Comparison of ENCODE assay signal across 16 cellular contexts in genomic region chr11:92376146-92376599, GRCh38.
DNase-seq lines count a peak whose midpoint lies in the region; TF ChIP-seq lines count a peak whose summit lies in the region.
"Had no signal": no experiment of that assay in that cellular context is flagged by ENCODE, and none has a peak within 500 bp of the region (broad histone marks: within the 10 kb centered on the region; RNA-seq: fewer than 3 reads in every experiment).

No MANE protein-coding gene starts in this region.

- no peak overlapping the region for H3K4me3 Mint-ChIP-seq in activated T-helper 2 cell treated with anti-CD3 and anti-CD28 coated beads, Interferon-gamma antibody, Interleukin-2, Interleukin-4, amounts not matched to agents 10 μg/mL and 5 μg/mL and 100 μg/mL, durations not matched to agents 14 hours and 24 hours and 36 hours (ENCODE audit: low read depth)
- H3K4me3 Mint-ChIP-seq: activated CD8-positive, alpha-beta memory T cell treated with anti-CD3 and anti-CD28 coated beads, Interleukin-2, amount 10 ng/mL, durations not matched to agents 7 days and 5 days had no signal

- intact Hi-C loops in activated T-helper 2 cell treated with anti-CD3 and anti-CD28 coated beads, Interferon-gamma antibody, Interleukin-2, Interleukin-4, amounts not matched to agents 10 μg/mL and 5 μg/mL and 100 μg/mL, durations not matched to agents 14 hours and 24 hours and 36 hours (cut with micrococcal nuclease), result no loop called here

- TF ChIP-seq CTCF in astrocyte of the spinal cord (IDR thresholded peaks at IDR 0.05; ENCODE audit: low read depth, low read length), result no peak
- no peak for TF ChIP-seq CTCF in kidney epithelial cell (IDR thresholded peaks at IDR 0.05; ENCODE audit: insufficient read depth, low read length, poor library complexity, severe bottlenecking)

- no peaks in the 10 kb centered on the region for H3K27me3 Mint-ChIP-seq in activated T-helper 2 cell treated with anti-CD3 and anti-CD28 coated beads, Interferon-gamma antibody, Interleukin-2, Interleukin-4, amounts not matched to agents 10 μg/mL and 5 μg/mL and 100 μg/mL, durations not matched to agents 14 hours and 24 hours and 36 hours (ENCODE audit: low read depth)
- H3K27me3 Mint-ChIP-seq: activated CD8-positive, alpha-beta memory T cell treated with anti-CD3 and anti-CD28 coated beads, Interleukin-2, amount 10 ng/mL, durations not matched to agents 7 days and 5 days had no signal

- H3K36me3 Mint-ChIP-seq in activated T-helper 2 cell treated with anti-CD3 and anti-CD28 coated beads, Interferon-gamma antibody, Interleukin-2, Interleukin-4, amounts not matched to agents 10 μg/mL and 5 μg/mL and 100 μg/mL, durations not matched to agents 14 hours and 24 hours and 36 hours (ENCODE audit: low read depth), result no peaks in the 10 kb centered on the region
- H3K36me3 Mint-ChIP-seq: activated CD8-positive, alpha-beta memory T cell treated with anti-CD3 and anti-CD28 coated beads, Interleukin-2, amount 10 ng/mL, durations not matched to agents 7 days and 5 days had no signal

- no peak overlapping the region for H3K4me3 ChIP-seq in astrocyte of the spinal cord (ENCODE audit: low read depth, low read length)
- no peak overlapping the region for H3K4me3 ChIP-seq in kidney epithelial cell (ENCODE audit: low read depth, low read length)
- H3K4me3 ChIP-seq: K562, ovary, SJSA1, thyroid gland had no signal

- DNase-seq in A172 (ENCODE audit: low spot score) (peak; percentile 33), HT1080 (ENCODE audit: low read depth) (peak; percentile 31), astrocyte of the spinal cord (ENCODE audit: low read depth, low spot score) (peak; percentile 89), kidney epithelial cell (ENCODE audit: low read depth) (peak; percentile 82), GOT3 (lab: John Stamatoyannopoulos, UW) (no peak), COLO829 (ENCODE audit: low spot score) (no peak)
- no peak for DNase-seq in activated T-cell treated with anti-CD3 and anti-CD28 coated beads, Interleukin-2, amount 50 U/mL, for 1 hour
- no peak for DNase-seq in activated T-helper 2 cell treated with anti-CD3 and anti-CD28 coated beads, Interferon-gamma antibody, Interleukin-2, Interleukin-4, amounts not matched to agents 10 μg/mL and 5 μg/mL and 100 μg/mL, durations not matched to agents 14 hours and 24 hours and 36 hours (ENCODE audit: low spot score)
- DNase-seq: activated CD8-positive, alpha-beta memory T cell treated with anti-CD3 and anti-CD28 coated beads, Interleukin-2, amount 10 ng/mL, durations not matched to agents 7 days and 5 days; activated naive CD4-positive, alpha-beta T cell treated with Interleukin-2 at 50 U/mL for 16 hours; DMS 273 treated with DMSO at 0.1 percent for 48 hours; mammary epithelial cell; ovary; thyroid gland had no signal

- in situ Hi-C loops in astrocyte of the spinal cord (cut with HindIII; ENCODE audit: low sequenced_read_pairs), result no loop called here

- H3K27me3 ChIP-seq in kidney epithelial cell (ENCODE audit: control insufficient read depth, insufficient read depth, low read length), result no peaks in the 10 kb centered on the region
- H3K27me3 ChIP-seq: ovary, SJSA1, thyroid gland had no signal

- no peaks in the 10 kb centered on the region for H3K4me1 Mint-ChIP-seq in activated T-helper 2 cell treated with anti-CD3 and anti-CD28 coated beads, Interferon-gamma antibody, Interleukin-2, Interleukin-4, amounts not matched to agents 10 μg/mL and 5 μg/mL and 100 μg/mL, durations not matched to agents 14 hours and 24 hours and 36 hours (ENCODE audit: low read depth)
- H3K4me1 Mint-ChIP-seq: activated CD8-positive, alpha-beta memory T cell treated with anti-CD3 and anti-CD28 coated beads, Interleukin-2, amount 10 ng/mL, durations not matched to agents 7 days and 5 days had no signal

- H3K36me3 ChIP-seq in kidney epithelial cell (ENCODE audit: control insufficient read depth, insufficient read depth, low read length), result no peaks in the 10 kb centered on the region
- H3K36me3 ChIP-seq: ovary, SJSA1, thyroid gland had no signal

- no peak overlapping the region for H3K27ac Mint-ChIP-seq in activated T-helper 2 cell treated with anti-CD3 and anti-CD28 coated beads, Interferon-gamma antibody, Interleukin-2, Interleukin-4, amounts not matched to agents 10 μg/mL and 5 μg/mL and 100 μg/mL, durations not matched to agents 14 hours and 24 hours and 36 hours
- H3K27ac Mint-ChIP-seq: activated CD8-positive, alpha-beta memory T cell treated with anti-CD3 and anti-CD28 coated beads, Interleukin-2, amount 10 ng/mL, durations not matched to agents 7 days and 5 days had no signal

- H3K9me3 Mint-ChIP-seq in activated T-helper 2 cell treated with anti-CD3 and anti-CD28 coated beads, Interferon-gamma antibody, Interleukin-2, Interleukin-4, amounts not matched to agents 10 μg/mL and 5 μg/mL and 100 μg/mL, durations not matched to agents 14 hours and 24 hours and 36 hours, result no peaks in the 10 kb centered on the region

Comparison
In these comparisons a context has a peak if more than half of its experiments do, and no peak if none do; other contexts are left out.
1. DNase-seq: peak in A172 (single experiment), HT1080 (single experiment), astrocyte of the spinal cord (single experiment) and kidney epithelial cell (single experiment); none in GOT3 (single experiment), activated T-cell treated with anti-CD3 and anti-CD28 coated beads, Interleukin-2, amount 50 U/mL, for 1 hour (single experiment), COLO829 (single experiment) and activated T-helper 2 cell treated with anti-CD3 and anti-CD28 coated beads, Interferon-gamma antibody, Interleukin-2, Interleukin-4, amounts not matched to agents 10 μg/mL and 5 μg/mL and 100 μg/mL, durations not matched to agents 14 hours and 24 hours and 36 hours (single experiment).